ENCODE assay signal across 1 cellular context in the genomic region with DNA sequence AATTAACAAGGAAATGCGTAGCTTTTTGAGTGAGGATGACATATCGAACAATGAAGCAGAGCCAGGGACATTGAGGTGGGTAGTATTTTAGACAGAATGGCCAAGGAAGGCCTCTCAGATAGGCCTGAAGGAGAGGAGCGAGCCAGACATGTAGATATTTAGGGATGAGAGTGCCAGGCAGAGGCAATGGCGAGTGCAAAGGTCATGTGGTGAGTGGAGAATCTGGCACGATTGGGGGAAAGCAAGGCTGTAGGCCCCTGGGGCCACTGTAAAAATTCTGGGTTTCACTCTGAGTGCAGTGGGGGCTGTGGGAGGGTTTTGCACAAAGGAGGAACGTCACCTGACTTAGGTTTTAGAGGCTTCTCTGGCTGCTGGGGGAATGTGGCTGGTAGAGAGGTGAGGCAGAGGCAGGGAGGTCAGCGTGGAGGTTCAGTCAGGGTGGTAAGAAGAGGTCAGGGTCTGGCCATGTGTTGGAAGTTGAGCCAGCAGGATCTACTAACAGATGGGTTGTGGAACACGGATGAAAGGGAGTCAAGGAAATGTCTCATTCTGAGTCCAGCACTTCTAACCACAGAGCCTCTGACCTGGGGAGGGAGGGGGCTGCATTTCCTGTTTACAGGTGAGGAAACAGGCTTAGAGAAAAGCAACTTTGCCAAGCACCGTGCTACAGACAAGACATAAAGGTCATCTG.
TF ChIP-seq lines count a peak whose summit lies in the region.

No MANE protein-coding gene starts in this region.

TF ChIP-seq in HEK293T, 16 proteins besides CTCF, POLR2A, EP300 and RAD21:
- no peak for TF ChIP-seq L3MBTL2 (conservative IDR thresholded peaks at IDR 0.05)
